8 cellular contexts compared by ENCODE assay signal in the genomic region with DNA sequence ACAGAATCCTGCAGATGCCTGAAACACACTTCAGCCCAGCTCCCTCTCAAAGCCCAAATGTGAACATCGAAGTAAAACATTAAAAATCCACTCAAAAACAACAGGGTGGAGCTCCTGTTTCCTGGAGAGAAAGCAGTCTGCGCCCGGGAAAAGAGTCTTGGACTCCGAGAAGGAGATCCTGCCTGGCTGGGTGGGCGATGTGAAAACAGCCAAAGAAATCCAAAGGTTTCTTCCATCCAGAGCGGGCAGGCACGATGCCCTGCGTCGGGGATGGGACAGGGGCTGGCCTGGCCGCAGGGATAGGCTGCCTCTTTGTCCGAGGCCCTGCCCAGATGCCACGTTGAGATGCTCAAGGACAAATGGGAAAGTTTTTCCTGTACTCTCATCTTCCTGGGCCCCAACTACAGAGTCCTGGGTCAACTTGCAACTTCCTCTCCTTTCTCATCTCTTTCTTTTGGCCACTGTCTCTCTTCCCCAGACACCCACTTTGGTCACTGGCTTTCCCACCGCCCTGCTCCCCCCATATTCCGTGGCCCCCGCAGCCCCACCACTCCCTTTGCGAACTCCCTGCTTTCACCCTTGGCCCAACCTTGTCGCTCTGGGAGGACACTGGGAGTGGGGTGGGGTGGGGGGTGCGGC. TPM values are rescaled to one million over a fixed set of nuclear protein-coding genes. Genes with fewer than 3 reads are reported as not detected.
DNase-seq lines count a peak whose midpoint lies in the region; ATAC-seq and TF ChIP-seq lines count a peak whose summit lies in the region.

No MANE protein-coding gene starts in this region.

- H3K27ac ChIP-seq in OCI-LY7 (ENCODE audit: low read depth, low read length, poor library complexity, severe bottlenecking) (no peak overlapping the region), gastrocnemius medialis (peak overlapping the region; percentile 95 to 100 (median 98))

- CTCF ChIA-PET in OCI-LY7 (lab: Charles Lee; ENCODE audit: unreplicated experiment): interaction anchor here (0.6 to 1.0 kb wide), 3 partner anchors 13 to 68 kb away, joined by 3 to 4 read pairs (median 3); no protein-coding TSS in a partner anchor

- no TSS peak for BruUV-seq in OCI-LY7 (replicated peaks; lab: Mats Ljungman, UMichigan)

- no peaks in the 10 kb centered on the region for H3K9me3 ChIP-seq in OCI-LY7 (ENCODE audit: low read length)
- no peaks in the 10 kb centered on the region for H3K9me3 ChIP-seq in gastrocnemius medialis

- no peak for DNase-seq in activated naive CD4-positive, alpha-beta T cell treated with Interleukin-2 at 50 U/mL for 16 hours
- DNase-seq in OCI-LY7 (ENCODE audit: low spot score) (no peak), cardiac fibroblast (ENCODE audit: low read depth in 2 of 2) (peak; percentile 91 to 96), iPS-NIHi7 (ENCODE audit: extremely low spot score) (peak; percentile 86), gastrocnemius medialis (peak; percentile 89)

- TF ChIP-seq POLR2A in gastrocnemius medialis (IDR thresholded peaks at IDR 0.05): peak; percentile 63 to 84

- TF ChIP-seq CTCF in OCI-LY7 (conservative IDR thresholded peaks at IDR 0.05; ENCODE audit: low read length) (no peak), cardiac fibroblast (IDR thresholded peaks at IDR 0.05; ENCODE audit: low read depth, low read length) (no peak), gastrocnemius medialis (IDR thresholded peaks at IDR 0.05 in 4 of 5, conservative IDR thresholded peaks at IDR 0.05 in 1 of 5) (no peak)

- ATAC-seq in gastrocnemius medialis: peak; percentile 67 to 70
- no peak for ATAC-seq in HG03571 (IDR thresholded peaks at IDR 0.05; ENCODE audit: unreplicated experiment)
- no peak for ATAC-seq in HG03378 (IDR thresholded peaks at IDR 0.05; ENCODE audit: unreplicated experiment)

- POLR2A ChIA-PET in OCI-LY7 (lab: Charles Lee): interaction anchor here (0.5 to 7.6 kb wide), 17 partner anchors 9 to 866 kb away, joined by 3 to 138 read pairs (median 15); a partner anchor contains a TSS

- H4K20me1 ChIP-seq in OCI-LY7 (ENCODE audit: insufficient read depth, low read length): no peaks in the 10 kb centered on the region

- intact Hi-C loops in OCI-LY7 (cut with micrococcal nuclease; ENCODE audit: unreplicated experiment) (loop anchor here (1.0 kb wide), 2 partner anchors 15 to 274 kb away; no protein-coding TSS in a partner anchor), gastrocnemius medialis (cut with DNase I; ENCODE audit: low total_unique reads) (loop anchor here (1.0 to 2.0 kb wide), 3 partner anchors 56 to 132 kb away; a partner anchor contains a TSS)

- H3K27ac Mint-ChIP-seq in activated naive CD4-positive, alpha-beta T cell treated with anti-CD3 and anti-CD28 coated beads, Interleukin-2, amount 50 U/mL, for 24 hours: no peak overlapping the region

- peaks cover 3% of the 10 kb centered on the region; the same call in 1 of the 2 replicates for H3K36me3 ChIP-seq in OCI-LY7 (ENCODE audit: insufficient read depth, low read length)
- H3K36me3 ChIP-seq in gastrocnemius medialis: peaks cover 0 to 13% of the 10 kb centered on the region in 2 donors

- peaks cover 47% of the 10 kb centered on the region for H3K4me1 Mint-ChIP-seq in activated naive CD4-positive, alpha-beta T cell treated with anti-CD3 and anti-CD28 coated beads, Interleukin-2, amount 50 U/mL, for 24 hours

- no peaks in the 10 kb centered on the region for H3K27me3 ChIP-seq in gastrocnemius medialis

- H2AFZ ChIP-seq in OCI-LY7 (ENCODE audit: low read length): no peak overlapping the region

- H3K36me3 Mint-ChIP-seq in activated naive CD4-positive, alpha-beta T cell treated with anti-CD3 and anti-CD28 coated beads, Interleukin-2, amount 50 U/mL, for 24 hours: no peaks in the 10 kb centered on the region

- no peaks in the 10 kb centered on the region for H3K27me3 Mint-ChIP-seq in activated naive CD4-positive, alpha-beta T cell treated with anti-CD3 and anti-CD28 coated beads, Interleukin-2, amount 50 U/mL, for 24 hours

- H3K79me2 ChIP-seq in OCI-LY7 (ENCODE audit: insufficient read depth, low read depth, low read length): peaks cover 7% of the 10 kb centered on the region; the same call in 1 of the 2 replicates

- in situ Hi-C loops in gastrocnemius medialis (cut with MboI; ENCODE audit: low sequenced_read_pairs in 4 of 4): loop anchor here in 1 of 4 donors (10.0 kb wide), 1 partner anchor 58 kb away; a partner anchor contains a TSS

- H3K4me1 ChIP-seq in OCI-LY7 (ENCODE audit: insufficient read depth, low read length, poor library complexity, severe bottlenecking) (peaks cover 62% of the 10 kb centered on the region), gastrocnemius medialis (peaks cover 67 to 78% of the 10 kb centered on the region in 2 donors)

- H3K4me3 ChIP-seq in OCI-LY7 (ENCODE audit: low read depth, low read length, poor library complexity, severe bottlenecking): peak overlapping the region; percentile 73
- peak overlapping the region; percentile 87 to 90 for H3K4me3 ChIP-seq in cardiac fibroblast (replicated peaks in 1 of 2; ENCODE audit: low read depth in 2 of 2, low read length in 2 of 2)
- peak overlapping the region; percentile 74 to 97 (median 83) for H3K4me3 ChIP-seq in gastrocnemius medialis

- H3K4me3 Mint-ChIP-seq in activated naive CD4-positive, alpha-beta T cell treated with anti-CD3 and anti-CD28 coated beads, Interleukin-2, amount 50 U/mL, for 24 hours: peak overlapping the region; percentile 77

- H3K9me3 Mint-ChIP-seq in activated naive CD4-positive, alpha-beta T cell treated with anti-CD3 and anti-CD28 coated beads, Interleukin-2, amount 50 U/mL, for 24 hours: no peaks in the 10 kb centered on the region

- H3K4me2 ChIP-seq in OCI-LY7 (ENCODE audit: low read length): peak overlapping the region; percentile 96

- H3K9me2 ChIP-seq in OCI-LY7 (ENCODE audit: insufficient read depth, low read length): no peaks in the 10 kb centered on the region

RNA-seq across cellular contexts. Expression of a gene that starts 0.6 kb away (rescaled TPM):
- total RNA-seq in OCI-LY7 (2014; rRNA removed; shearing (Covaris generic)): 31.7 and 34.4 TPM in 2 replicates
- total RNA-seq in OCI-LY7 (2022): 43.5 and 59.2 TPM in 2 replicates
- total RNA-seq in gastrocnemius medialis: 100 to 1,000 TPM in 2 of 4 donors, 10 to 100 TPM in 2; 79.1 to 182 (median 92.0) TPM

RNA-seq across cellular contexts. Expression of a gene that starts 55.6 kb away (rescaled TPM):
- 158 and 228 TPM in 2 replicates for total RNA-seq in OCI-LY7 (2014; rRNA removed; shearing (Covaris generic))
- total RNA-seq in OCI-LY7 (2022) (332 and 359 TPM in 2 replicates), gastrocnemius medialis (100 to 1,000 TPM; 271 to 656 (median 557) TPM)

Comparison
In these comparisons a context has a peak if more than half of its experiments do, and no peak if none do; other contexts are left out.
1. DNase-seq: peak in cardiac fibroblast (2 of 2), iPS-NIHi7 (single experiment) and gastrocnemius medialis (2 of 2); none in activated naive CD4-positive, alpha-beta T cell treated with Interleukin-2 at 50 U/mL for 16 hours (single experiment) and OCI-LY7 (single experiment).
2. ATAC-seq: peak in gastrocnemius medialis (2 of 2); none in HG03571 (single experiment) and HG03378 (single experiment).
3. Peak in every context shown above with its lines, with median percentiles within 50 percentile points of each other: H3K4me3 ChIP-seq.